In the genomic region with DNA sequence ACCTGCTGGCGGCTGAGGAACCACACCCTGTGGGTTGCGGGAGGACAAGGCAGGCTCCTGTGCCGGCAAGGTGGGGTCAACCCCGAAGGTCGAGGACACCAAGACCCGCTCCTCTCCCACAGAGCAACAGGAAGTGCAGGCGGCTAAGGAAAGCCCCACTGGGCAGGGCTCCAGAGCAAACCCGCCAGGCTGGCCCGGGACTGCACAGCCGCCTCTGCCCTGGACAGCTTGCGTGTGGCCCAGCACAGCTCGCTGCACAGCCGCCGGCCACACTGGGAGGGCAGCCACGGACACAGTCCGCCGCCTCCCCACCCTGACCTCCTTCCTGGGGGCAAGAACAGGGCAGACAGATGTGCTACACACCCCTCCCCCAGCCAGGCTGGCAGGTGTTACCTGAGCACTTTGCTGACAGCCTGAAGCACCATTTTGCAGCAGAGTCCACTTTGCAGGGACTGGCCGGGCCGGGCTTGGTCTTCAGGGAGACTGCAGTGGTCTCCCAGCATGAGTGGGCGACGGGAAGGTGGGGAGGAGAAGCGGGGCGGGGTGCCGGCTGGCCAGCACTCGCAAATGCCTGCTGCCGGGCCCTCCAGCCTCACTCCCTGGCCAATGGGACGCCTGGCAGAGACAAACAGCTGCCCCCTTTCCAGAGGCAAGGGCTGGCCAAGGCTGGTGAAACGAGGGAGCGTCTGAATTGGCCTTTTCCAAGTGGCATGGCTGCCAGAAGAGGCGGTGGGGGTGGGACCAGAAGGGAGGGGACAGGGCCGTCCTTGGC, we compare ENCODE assay signal across 8 cellular contexts. TPM values are rescaled to one million over a fixed set of nuclear protein-coding genes. Genes with fewer than 3 reads are reported as not detected.
DNase-seq lines count a peak whose midpoint lies in the region; ATAC-seq lines count a peak whose summit lies in the region.

Gene MOB2 (minus strand): TSS at position 726 of the 772 bp plus-strand sequence. CDS start 223 bp downstream, at position 503.

- ATAC-seq in left colon (peak; percentile 83), GM19467 (IDR thresholded peaks at IDR 0.05; ENCODE audit: unreplicated experiment) (no peak), GM21529 (IDR thresholded peaks at IDR 0.05; ENCODE audit: unreplicated experiment) (no peak)

- peak; percentile 48 for DNase-seq in NCI-H146 (lab: John Stamatoyannopoulos, UW)
- DNase-seq in NCI-H146 treated with DMSO at 0.1 percent for 48 hours (lab: John Stamatoyannopoulos, UW; ENCODE audit: unreplicated experiment) = no peak
- DNase-seq in astrocyte of the hippocampus (ENCODE audit: low read depth, low spot score) = peak; percentile 50
- peak; percentile 68 to 78 for DNase-seq in left colon
- DNase-seq in iPS-NIHi7 (ENCODE audit: extremely low spot score) = no peak

- H3K4me3 ChIP-seq in subcutaneous abdominal adipose tissue (ENCODE audit: low read depth in 1 of 5, low read length in 5 of 5) = peak within 1 kb of the TSS in 3 of 5 donors; percentile 22 to 40 (median 33)

- H3K4me1 ChIP-seq in subcutaneous abdominal adipose tissue (ENCODE audit: control insufficient read depth in 5 of 5, insufficient read depth in 5 of 5, low read length in 5 of 5) = peaks cover 14 to 76% (median 69%) of the 10 kb centered on the region in 5 donors

- intact Hi-C loops in left colon (cut with DNase I, micrococcal nuclease) = no loop called here

- H3K9me3 ChIP-seq in subcutaneous abdominal adipose tissue (ENCODE audit: control insufficient read depth in 5 of 5, low read length in 5 of 5) = no peaks in the 10 kb centered on the region

- H3K27me3 ChIP-seq in subcutaneous abdominal adipose tissue (ENCODE audit: control insufficient read depth in 5 of 5, insufficient read depth in 4 of 5, low read length in 5 of 5) = no peaks in the 10 kb centered on the region

- H3K9ac ChIP-seq in subcutaneous abdominal adipose tissue (ENCODE audit: low read length in 5 of 5) = peak within 1 kb of the TSS in 2 of 5 donors; percentile 4 to 54

- peaks cover 0 to 4% (median 0%) of the 10 kb centered on the region in 5 donors for H3K36me3 ChIP-seq in subcutaneous abdominal adipose tissue (ENCODE audit: control insufficient read depth in 5 of 5, insufficient read depth in 5 of 5, low read length in 5 of 5)

- H3K27ac ChIP-seq in subcutaneous abdominal adipose tissue (ENCODE audit: low read depth, low read length) = no peak within 1 kb of the TSS

RNA-seq across cellular contexts. Expression of gene MOB2, which starts in this region (rescaled TPM):
- total RNA-seq in left colon = 10 to 100 TPM; 48.3 to 55.8 TPM

Comparison
In these comparisons a context has a peak if more than half of its experiments do, and no peak if none do; other contexts are left out.
1. DNase-seq: peak in NCI-H146 (single experiment), astrocyte of the hippocampus (single experiment) and left colon (2 of 2); none in NCI-H146 treated with DMSO at 0.1 percent for 48 hours (single experiment) and iPS-NIHi7 (single experiment).